Comparison of ENCODE assay signal across 14 cellular contexts in the genomic region with DNA sequence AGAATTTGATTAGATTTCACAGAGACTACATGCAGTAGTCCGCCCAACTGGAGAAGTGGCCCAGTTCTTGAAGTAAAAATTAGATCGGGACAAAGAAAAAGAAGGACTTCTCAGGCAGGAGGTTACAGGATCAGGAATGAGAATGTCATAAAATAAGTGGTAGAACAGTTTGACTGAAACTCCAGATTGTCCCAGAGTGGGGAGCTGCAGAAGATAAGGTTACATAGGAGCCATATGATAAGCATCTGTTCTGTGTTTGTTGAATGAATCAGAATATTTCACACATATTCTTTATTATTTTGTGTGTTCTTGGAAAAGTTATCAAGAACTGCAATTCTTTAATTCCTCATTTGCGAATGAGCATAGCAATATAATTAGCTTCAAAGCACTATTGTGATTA.
DNase-seq lines count a peak whose midpoint lies in the region; FAIRE-seq lines count a peak whose summit lies in the region.
"Had no signal": no experiment of that assay in that cellular context is flagged by ENCODE, and none has a peak within 500 bp of the region (broad histone marks: within the 10 kb centered on the region; RNA-seq: fewer than 3 reads in every experiment).

No MANE protein-coding gene starts in this region.

- DNase-seq in LHCN-M2 (ENCODE audit: low read depth) (peak; percentile 13), NCI-H524 treated with DMSO at 0.1 percent for 48 hours (lab: John Stamatoyannopoulos, UW) (peak; percentile 66), fibroblast of gingiva (ENCODE audit: low read depth) (peak; percentile 6), inferior parietal cortex (ENCODE audit: extremely low spot score) (no peak), GM19239 (ENCODE audit: insufficient read length, low spot score) (no peak)
- no peak for DNase-seq in stimulated activated CD4-positive, alpha-beta T cell treated with anti-CD3 and anti-CD28 coated beads, Interleukin-1b, Interleukin-23, amount 100 ng/mL, for 48 hours
- no peak for DNase-seq in activated CD4-positive, alpha-beta T cell treated with anti-CD3 and anti-CD28 coated beads, Interleukin-2, amount 50 U/mL, for 4 hours
- DNase-seq: C1 segment of cervical spinal cord; CD4-positive, alpha-beta memory T cell; DMS53; GF-D8; HCEC 1CT; HFFc6 had no signal

- FAIRE-seq in GM19239 (lab: Jason Lieb, UNC), result no peak
- FAIRE-seq: A204.1 had no signal

Comparison
In these comparisons a context has a peak if more than half of its experiments do, and no peak if none do; other contexts are left out.
1. DNase-seq: peak in LHCN-M2 (single experiment), NCI-H524 treated with DMSO at 0.1 percent for 48 hours (single experiment) and fibroblast of gingiva (single experiment); none in inferior parietal cortex (single experiment), stimulated activated CD4-positive, alpha-beta T cell treated with anti-CD3 and anti-CD28 coated beads, Interleukin-1b, Interleukin-23, amount 100 ng/mL, for 48 hours (single experiment), activated CD4-positive, alpha-beta T cell treated with anti-CD3 and anti-CD28 coated beads, Interleukin-2, amount 50 U/mL, for 4 hours (0 of 2) and GM19239 (single experiment).